ENCODE assay signal across 16 cellular contexts in the genomic region with DNA sequence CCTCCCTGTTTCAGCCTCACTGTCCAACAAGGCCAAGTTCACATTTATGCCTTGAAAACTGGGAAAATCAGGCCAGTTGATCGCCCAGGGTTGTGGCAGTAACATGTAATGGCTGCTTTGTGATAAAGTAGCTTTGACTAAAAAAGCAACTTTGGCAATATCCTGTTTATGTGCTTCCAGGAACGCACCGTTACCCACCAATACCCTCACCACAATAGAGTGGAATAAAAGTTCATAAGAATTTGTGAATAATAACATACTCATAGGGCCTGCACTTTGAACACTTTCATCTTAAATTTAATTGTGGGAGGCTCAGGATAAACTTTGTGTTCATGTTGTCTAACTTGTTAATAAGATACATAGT.
DNase-seq lines count a peak whose midpoint lies in the region; ATAC-seq and TF ChIP-seq lines count a peak whose summit lies in the region.
"Had no signal": no experiment of that assay in that cellular context is flagged by ENCODE, and none has a peak within 500 bp of the region (broad histone marks: within the 10 kb centered on the region; RNA-seq: fewer than 3 reads in every experiment).

No MANE protein-coding gene starts in this region.

- H3K9ac ChIP-seq in BLaER1 treated with 17β-estradiol and CSF1 and Interleukin-3, amounts not matched to agents 10 nM and 100 nM = peak overlapping the region; percentile 38 to 83 (median 74); a peak in 21 of 22 replicates
- H3K9ac ChIP-seq: KMS-11 had no signal

- no peaks in the 10 kb centered on the region for H3K36me3 ChIP-seq in BLaER1 treated with 17β-estradiol and CSF1 and Interleukin-3, amounts not matched to agents 10 nM and 100 nM
- H3K36me3 ChIP-seq in left lung = no peaks in the 10 kb centered on the region
- no peaks in the 10 kb centered on the region for H3K36me3 ChIP-seq in Caco-2 (ENCODE audit: control insufficient read depth, insufficient read depth, low read length)
- H3K36me3 ChIP-seq: left ventricle myocardium inferior, pancreas had no signal

- no peaks in the 10 kb centered on the region for H3K27me3 ChIP-seq in BLaER1 treated with 17β-estradiol and CSF1 and Interleukin-3, amounts not matched to agents 10 nM and 100 nM
- no peaks in the 10 kb centered on the region for H3K27me3 ChIP-seq in left lung
- no peaks in the 10 kb centered on the region for H3K27me3 ChIP-seq in Caco-2 (replicated peaks; ENCODE audit: control insufficient read depth, insufficient read depth, low read length)
- H3K27me3 ChIP-seq: pancreas had no signal

- H3K27ac Mint-ChIP-seq in HFFc6 (peak overlapping the region; percentile 68), nephron progenitor cell (peak overlapping the region; percentile 81), Caco-2 (ENCODE audit: unreplicated experiment) (no peak overlapping the region)
- peak overlapping the region; percentile 97 for H3K27ac Mint-ChIP-seq in activated T-helper 2 cell treated with anti-CD3 and anti-CD28 coated beads, Interferon-gamma antibody, Interleukin-2, Interleukin-4, amounts not matched to agents 10 μg/mL and 5 μg/mL and 100 μg/mL, durations not matched to agents 14 hours and 24 hours and 36 hours
- H3K27ac Mint-ChIP-seq: type B pancreatic cell had no signal

- no TSS peak for BruUV-seq in Caco-2 (replicated peaks; lab: Mats Ljungman, UMichigan)

- no peaks in the 10 kb centered on the region for H3K9me3 Mint-ChIP-seq in HFFc6
- peaks cover 3% of the 10 kb centered on the region for H3K9me3 Mint-ChIP-seq in activated T-helper 2 cell treated with anti-CD3 and anti-CD28 coated beads, Interferon-gamma antibody, Interleukin-2, Interleukin-4, amounts not matched to agents 10 μg/mL and 5 μg/mL and 100 μg/mL, durations not matched to agents 14 hours and 24 hours and 36 hours
- H3K9me3 Mint-ChIP-seq in nephron progenitor cell = no peaks in the 10 kb centered on the region
- no peaks in the 10 kb centered on the region for H3K9me3 Mint-ChIP-seq in Caco-2 (ENCODE audit: unreplicated experiment)
- H3K9me3 Mint-ChIP-seq: type B pancreatic cell had no signal

- POLR2A ChIA-PET in Caco-2 (lab: Charles Lee) = no interaction called here

- CTCF ChIA-PET in Caco-2 (lab: Charles Lee) = interaction anchor here (0.5 to 0.6 kb wide), 2 partner anchors 9 to 231 kb away, joined by 3 read pairs; no protein-coding TSS in a partner anchor

- intact Hi-C loops in activated T-helper 2 cell treated with anti-CD3 and anti-CD28 coated beads, Interferon-gamma antibody, Interleukin-2, Interleukin-4, amounts not matched to agents 10 μg/mL and 5 μg/mL and 100 μg/mL, durations not matched to agents 14 hours and 24 hours and 36 hours (cut with micrococcal nuclease) = loop anchor here (1.0 to 5.0 kb wide), 3 partner anchors 9 to 377 kb away; a partner anchor contains a TSS
- intact Hi-C loops in left lung (cut with DNase I) = loop anchor here in 1 of 2 donors (5.0 kb wide), 1 partner anchor 72 kb away; no protein-coding TSS in a partner anchor
- intact Hi-C loops in Caco-2 (cut with micrococcal nuclease; ENCODE audit: unreplicated experiment) = no loop called here

- H3K4me3 ChIP-seq in BLaER1 treated with 17β-estradiol and CSF1 and Interleukin-3, amounts not matched to agents 10 nM and 100 nM = peak overlapping the region in 6 of 10 experiments; percentile 9 to 44 (median 32); a peak in 8 of 20 replicates
- H3K4me3 ChIP-seq in left lung (no peak overlapping the region), Caco-2 (ENCODE audit: low read depth, low read length) (no peak overlapping the region)
- H3K4me3 ChIP-seq: left ventricle myocardium inferior, pancreas had no signal

- H3K4me1 Mint-ChIP-seq in HFFc6 (ENCODE audit: low read depth) (peaks cover 49% of the 10 kb centered on the region), nephron progenitor cell (peaks cover 76% of the 10 kb centered on the region), Caco-2 (ENCODE audit: low read depth, unreplicated experiment) (peaks cover 9% of the 10 kb centered on the region)
- peaks cover 35% of the 10 kb centered on the region for H3K4me1 Mint-ChIP-seq in activated T-helper 2 cell treated with anti-CD3 and anti-CD28 coated beads, Interferon-gamma antibody, Interleukin-2, Interleukin-4, amounts not matched to agents 10 μg/mL and 5 μg/mL and 100 μg/mL, durations not matched to agents 14 hours and 24 hours and 36 hours (ENCODE audit: low read depth)

- no peak for TF ChIP-seq CTCF in HFFc6 (IDR thresholded peaks at IDR 0.05)
- TF ChIP-seq CTCF in nephron progenitor cell (IDR thresholded peaks at IDR 0.05) = no peak
- TF ChIP-seq CTCF in left lung (IDR thresholded peaks at IDR 0.05) = no peak
- no peak for TF ChIP-seq CTCF in Caco-2 (IDR thresholded peaks at IDR 0.05; ENCODE audit: insufficient read depth in 1 of 2, low read depth in 1 of 2, low read length in 1 of 2, severe bottlenecking in 1 of 2, unreplicated experiment in 1 of 2)

- H3K4me1 ChIP-seq in BLaER1 treated with 17β-estradiol and CSF1 and Interleukin-3, amounts not matched to agents 10 nM and 100 nM = peaks cover 65 to 74% (median 70%) of the 10 kb centered on the region in 10 experiments
- H3K4me1 ChIP-seq in left lung (peaks cover 21 to 27% of the 10 kb centered on the region in 2 donors), Caco-2 (peaks cover 14% of the 10 kb centered on the region; the same call in 1 of the 2 replicates)

- H3K27ac ChIP-seq in BLaER1 treated with 17β-estradiol and CSF1 and Interleukin-3, amounts not matched to agents 10 nM and 100 nM = peak overlapping the region; percentile 50 to 97 (median 92); a peak in 21 of 22 replicates
- no peak overlapping the region for H3K27ac ChIP-seq in left lung
- H3K27ac ChIP-seq: left ventricle myocardium inferior, pancreas had no signal

- no peaks in the 10 kb centered on the region for H4K20me1 ChIP-seq in BLaER1 treated with 17β-estradiol and CSF1 and Interleukin-3, amounts not matched to agents 10 nM and 100 nM

- DNase-seq in HFFc6 (no peak), nephron progenitor cell (no peak), left lung (no peak), Caco-2 (no peak), putamen (ENCODE audit: low spot score) (no peak)
- DNase-seq in activated T-helper 2 cell treated with anti-CD3 and anti-CD28 coated beads, Interferon-gamma antibody, Interleukin-2, Interleukin-4, amounts not matched to agents 10 μg/mL and 5 μg/mL and 100 μg/mL, durations not matched to agents 14 hours and 24 hours and 36 hours (ENCODE audit: low spot score) = no peak
- DNase-seq: activated effector memory CD4-positive, alpha-beta T cell treated with Interleukin-2 at 50 U/mL for 16 hours; effector CD4-positive, alpha-beta T cell; left ventricle myocardium inferior; NCI-H510A; pancreas; stimulated activated naive CD4-positive, alpha-beta T cell had no signal

- H3K9me3 ChIP-seq in BLaER1 treated with 17β-estradiol and CSF1 and Interleukin-3, amounts not matched to agents 10 nM and 100 nM (replicated peaks in 1 of 11) = peaks cover 0 to 6% (median 5%) of the 10 kb centered on the region in 11 experiments; a peak in 9 of 22 replicates
- H3K9me3 ChIP-seq in left lung (no peaks in the 10 kb centered on the region), Caco-2 (no peaks in the 10 kb centered on the region)
- H3K9me3 ChIP-seq: left ventricle myocardium inferior, pancreas had no signal

- peak overlapping the region; percentile 38; the same call in 1 of the 2 replicates for H3K4me3 Mint-ChIP-seq in HFFc6
- peak overlapping the region; percentile 42 for H3K4me3 Mint-ChIP-seq in activated T-helper 2 cell treated with anti-CD3 and anti-CD28 coated beads, Interferon-gamma antibody, Interleukin-2, Interleukin-4, amounts not matched to agents 10 μg/mL and 5 μg/mL and 100 μg/mL, durations not matched to agents 14 hours and 24 hours and 36 hours (ENCODE audit: low read depth)
- H3K4me3 Mint-ChIP-seq in nephron progenitor cell = no peak overlapping the region
- no peak overlapping the region for H3K4me3 Mint-ChIP-seq in Caco-2 (ENCODE audit: unreplicated experiment)
- H3K4me3 Mint-ChIP-seq: type B pancreatic cell had no signal

- H3K4me2 ChIP-seq in BLaER1 treated with 17β-estradiol and CSF1 and Interleukin-3, amounts not matched to agents 10 nM and 100 nM = peak overlapping the region; percentile 65 to 96 (median 92)

- no peak for ATAC-seq in left lung
- ATAC-seq: pancreas, sciatic nerve had no signal

- no peaks in the 10 kb centered on the region for H3K36me3 Mint-ChIP-seq in HFFc6 (ENCODE audit: low read depth)
- H3K36me3 Mint-ChIP-seq in activated T-helper 2 cell treated with anti-CD3 and anti-CD28 coated beads, Interferon-gamma antibody, Interleukin-2, Interleukin-4, amounts not matched to agents 10 μg/mL and 5 μg/mL and 100 μg/mL, durations not matched to agents 14 hours and 24 hours and 36 hours (ENCODE audit: low read depth) = no peaks in the 10 kb centered on the region
- H3K36me3 Mint-ChIP-seq in nephron progenitor cell (ENCODE audit: low read depth) = no peaks in the 10 kb centered on the region
- H3K36me3 Mint-ChIP-seq in Caco-2 (ENCODE audit: insufficient read depth, unreplicated experiment) = no peaks in the 10 kb centered on the region
- H3K36me3 Mint-ChIP-seq: type B pancreatic cell had no signal

- H3K27me3 Mint-ChIP-seq in HFFc6 (ENCODE audit: insufficient read depth) (no peaks in the 10 kb centered on the region), nephron progenitor cell (ENCODE audit: low read depth, poor library complexity) (no peaks in the 10 kb centered on the region), Caco-2 (ENCODE audit: insufficient read depth, unreplicated experiment) (no peaks in the 10 kb centered on the region)
- no peaks in the 10 kb centered on the region for H3K27me3 Mint-ChIP-seq in activated T-helper 2 cell treated with anti-CD3 and anti-CD28 coated beads, Interferon-gamma antibody, Interleukin-2, Interleukin-4, amounts not matched to agents 10 μg/mL and 5 μg/mL and 100 μg/mL, durations not matched to agents 14 hours and 24 hours and 36 hours (ENCODE audit: low read depth)
- H3K27me3 Mint-ChIP-seq: type B pancreatic cell had no signal

Comparison
In these comparisons a context has a peak if more than half of its experiments do, and no peak if none do; other contexts are left out.
1. H3K27ac ChIP-seq: peak in BLaER1 treated with 17β-estradiol and CSF1 and Interleukin-3, amounts not matched to agents 10 nM and 100 nM (11 of 11); none in left lung (0 of 2).
2. H3K4me3 ChIP-seq: peak in BLaER1 treated with 17β-estradiol and CSF1 and Interleukin-3, amounts not matched to agents 10 nM and 100 nM (6 of 10); none in left lung (0 of 2) and Caco-2 (single experiment).
3. H3K4me3 Mint-ChIP-seq: peak in HFFc6 (single experiment) and activated T-helper 2 cell treated with anti-CD3 and anti-CD28 coated beads, Interferon-gamma antibody, Interleukin-2, Interleukin-4, amounts not matched to agents 10 μg/mL and 5 μg/mL and 100 μg/mL, durations not matched to agents 14 hours and 24 hours and 36 hours (single experiment); none in nephron progenitor cell (single experiment) and Caco-2 (single experiment).